In the genomic region with DNA sequence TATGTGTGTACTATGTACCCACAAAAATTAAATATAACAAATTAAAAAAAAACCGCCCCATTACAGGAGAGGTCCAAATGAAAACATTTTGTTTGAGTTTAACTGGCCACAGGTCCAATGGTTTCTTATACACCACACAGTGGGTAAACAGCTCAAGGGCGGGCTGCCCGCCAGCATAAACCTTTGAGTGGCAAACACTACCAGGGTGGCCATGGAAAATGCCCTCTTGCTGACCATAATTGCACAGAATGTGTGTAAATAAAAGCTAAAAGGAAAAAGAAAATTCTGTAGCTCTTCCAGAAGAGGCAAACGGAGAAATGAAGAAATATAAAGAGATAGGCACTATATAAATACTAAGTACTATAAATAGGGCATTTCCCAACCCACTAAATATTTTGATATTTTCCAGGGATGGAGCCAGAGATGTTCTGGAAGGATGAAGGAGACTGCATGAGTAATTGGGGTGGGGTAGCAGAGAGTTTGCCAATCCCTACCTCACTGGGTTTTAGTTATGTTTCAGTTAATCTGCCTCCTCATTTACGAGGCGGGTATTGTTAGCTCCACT, we compare ENCODE assay signal across 8 cellular contexts. TPM values are rescaled to one million over a fixed set of nuclear protein-coding genes. Genes with fewer than 3 reads are reported as not detected.
DNase-seq lines count a peak whose midpoint lies in the region; ATAC-seq and TF ChIP-seq lines count a peak whose summit lies in the region.

No MANE protein-coding gene starts in this region.

- H3K4me2 ChIP-seq in SK-N-SH = peak overlapping the region; percentile 97

- intact Hi-C loops in activated CD8-positive, alpha-beta T cell treated with anti-CD3 and anti-CD28 coated beads for 36 hours (cut with micrococcal nuclease) = no loop called here
- intact Hi-C loops in heart right ventricle (cut with DNase I) = no loop called here

- H2AFZ ChIP-seq in SK-N-SH (ENCODE audit: low read depth) = peak overlapping the region; percentile 91

- H3K9me3 Mint-ChIP-seq in activated CD8-positive, alpha-beta T cell treated with anti-CD3 and anti-CD28 coated beads for 36 hours = no peaks in the 10 kb centered on the region

- H3K9me3 ChIP-seq in SK-N-SH (no peaks in the 10 kb centered on the region), heart right ventricle (no peaks in the 10 kb centered on the region), skeletal muscle tissue (ENCODE audit: control insufficient read depth in 3 of 3, low read length in 3 of 3) (no peaks in the 10 kb centered on the region)

- POLR2A ChIA-PET in SK-N-SH (lab: Yijun Ruan, JAX) = no interaction called here
- POLR2A ChIA-PET in activated CD8-positive, alpha-beta T cell treated with anti-CD3 and anti-CD28 coated beads for 36 hours (lab: Charles Lee) = interaction anchor here (1.0 to 1.8 kb wide), 4 partner anchors 14 to 139 kb away, joined by 3 to 7 read pairs (median 5); no protein-coding TSS in a partner anchor

- ATAC-seq in SK-N-SH treated with all-trans-retinoic acid at 6 μM for 48 hours (no peak; the same call in 2 of the 3 replicates), heart right ventricle (peak in 6 of 8 donors; percentile 1 to 21 (median 5))
- no peak for ATAC-seq in activated CD8-positive, alpha-beta T cell treated with anti-CD3 and anti-CD28 coated beads for 36 hours

- H3K4me3 Mint-ChIP-seq in activated CD8-positive, alpha-beta T cell treated with anti-CD3 and anti-CD28 coated beads for 36 hours = peak overlapping the region; percentile 98

- peak overlapping the region; percentile 99 for H3K27ac Mint-ChIP-seq in activated CD8-positive, alpha-beta T cell treated with anti-CD3 and anti-CD28 coated beads for 36 hours

- H3K27me3 Mint-ChIP-seq in activated CD8-positive, alpha-beta T cell treated with anti-CD3 and anti-CD28 coated beads for 36 hours = no peaks in the 10 kb centered on the region

- H3F3A ChIP-seq in SK-N-SH (replicated peaks; ENCODE audit: insufficient read depth) = peaks cover 10% of the 10 kb centered on the region

- peak; percentile 21 for DNase-seq in SK-N-SH
- no peak for DNase-seq in activated CD8-positive, alpha-beta T cell treated with anti-CD3 and anti-CD28 coated beads for 36 hours
- DNase-seq in heart right ventricle = no peak
- DNase-seq in inferior parietal cortex (ENCODE audit: extremely low spot score) = no peak
- DNase-seq in EL = no peak
- no peak for DNase-seq in anterior cingulate cortex (lab: John Stamatoyannopoulos, UW)

- CTCF ChIA-PET in SK-N-SH (lab: Yijun Ruan, JAX) = interaction anchor here (1.2 to 3.1 kb wide), 4 partner anchors 10 to 118 kb away, joined by 3 to 11 read pairs (median 3); no protein-coding TSS in a partner anchor
- CTCF ChIA-PET in activated CD8-positive, alpha-beta T cell treated with anti-CD3 and anti-CD28 coated beads for 36 hours (lab: Charles Lee) = interaction anchor here (0.7 to 1.9 kb wide), 5 partner anchors 8 to 162 kb away, joined by 3 to 8 read pairs (median 4); a partner anchor contains a TSS

- 47% methylated on average over 6 of the region's 6 CpGs for WGBS in SK-N-SH (ENCODE audit: low lambda C conversion rate)
- 55 to 70% methylated on average over 6 of the region's 6 CpGs for WGBS in heart right ventricle, 2 donors

- H3K4me3 ChIP-seq in SK-N-SH (ENCODE audit: low read depth in 2 of 2, low read length in 1 of 2) (peak overlapping the region; percentile 91), heart right ventricle (peak overlapping the region in 9 of 10 donors; percentile 54 to 98 (median 78)), skeletal muscle tissue (ENCODE audit: low read length in 3 of 3) (peak overlapping the region; percentile 73 to 97 (median 94))

- TF ChIP-seq EP300 in SK-N-SH (IDR thresholded peaks at IDR 0.05; ENCODE audit: borderline replicate concordance in 1 of 2, low read depth in 1 of 2, low read length in 1 of 2) = no peak

- TF ChIP-seq RAD21 in SK-N-SH (IDR thresholded peaks at IDR 0.05; ENCODE audit: low read length) = no peak

- peaks cover 30% of the 10 kb centered on the region for H3K4me1 Mint-ChIP-seq in activated CD8-positive, alpha-beta T cell treated with anti-CD3 and anti-CD28 coated beads for 36 hours (ENCODE audit: low read depth)

- peaks cover 4 to 22% of the 10 kb centered on the region in 2 experiments; a peak in 3 of 4 replicates for H3K4me1 ChIP-seq in SK-N-SH (ENCODE audit: control insufficient read depth in 1 of 2, insufficient read depth in 2 of 2, low read depth in 1 of 2, low read length in 1 of 2)
- H3K4me1 ChIP-seq in heart right ventricle = peaks cover 8 to 39% (median 33%) of the 10 kb centered on the region in 9 donors
- peaks cover 21 to 35% (median 25%) of the 10 kb centered on the region in 3 donors for H3K4me1 ChIP-seq in skeletal muscle tissue (ENCODE audit: control insufficient read depth in 3 of 3, insufficient read depth in 3 of 3, low read length in 3 of 3)

- no peaks in the 10 kb centered on the region for H3K27me3 ChIP-seq in SK-N-SH (ENCODE audit: insufficient read depth)
- H3K27me3 ChIP-seq in heart right ventricle = no peaks in the 10 kb centered on the region
- no peaks in the 10 kb centered on the region for H3K27me3 ChIP-seq in skeletal muscle tissue (ENCODE audit: control insufficient read depth in 3 of 3, insufficient read depth in 3 of 3, low read length in 3 of 3)

- H3K27ac ChIP-seq in SK-N-SH (ENCODE audit: low read depth in 2 of 2, low read length in 1 of 2) = peak overlapping the region; percentile 93 to 98
- H3K27ac ChIP-seq in heart right ventricle = peak overlapping the region in 9 of 10 donors; percentile 88 to 98 (median 94)
- peak overlapping the region; percentile 95 for H3K27ac ChIP-seq in skeletal muscle tissue (ENCODE audit: low read depth, low read length)

- H3K9ac ChIP-seq in SK-N-SH (peak overlapping the region; percentile 96), skeletal muscle tissue (ENCODE audit: low read depth in 1 of 3, low read length in 3 of 3) (peak overlapping the region in 1 of 3 donors; percentile 95)

- H3K36me3 ChIP-seq in SK-N-SH (replicated peaks in 1 of 2; ENCODE audit: control insufficient read depth in 1 of 2, insufficient read depth in 2 of 2, low read length in 1 of 2) (peaks cover 5% of the 10 kb centered on the region in 2 experiments), heart right ventricle (peaks cover 0 to 16% (median 3%) of the 10 kb centered on the region in 9 donors), skeletal muscle tissue (ENCODE audit: control insufficient read depth in 3 of 3, insufficient read depth in 3 of 3, low read length in 3 of 3) (peaks cover 3 to 7% (median 5%) of the 10 kb centered on the region in 3 donors)

- H3K79me2 ChIP-seq in SK-N-SH (ENCODE audit: insufficient read depth) = peaks cover 30% of the 10 kb centered on the region

- peaks cover 22% of the 10 kb centered on the region for H4K20me1 ChIP-seq in SK-N-SH (ENCODE audit: insufficient read depth)

- TF ChIP-seq CTCF in SK-N-SH (IDR thresholded peaks at IDR 0.05) (no peak), heart right ventricle (IDR thresholded peaks at IDR 0.05) (no peak)
- TF ChIP-seq CTCF in activated CD8-positive, alpha-beta T cell treated with anti-CD3 and anti-CD28 coated beads for 36 hours (IDR thresholded peaks at IDR 0.05) = no peak

- peaks cover 24% of the 10 kb centered on the region for H3K36me3 Mint-ChIP-seq in activated CD8-positive, alpha-beta T cell treated with anti-CD3 and anti-CD28 coated beads for 36 hours (ENCODE audit: low read depth)

- H3K9me2 ChIP-seq in SK-N-SH = no peaks in the 10 kb centered on the region

TF ChIP-seq in SK-N-SH treated with all-trans-retinoic acid at 6 μM for 48 hours, 23 proteins besides CTCF, POLR2A, EP300 and RAD21 (continues in another document):
- TF ChIP-seq, protein P1, sequence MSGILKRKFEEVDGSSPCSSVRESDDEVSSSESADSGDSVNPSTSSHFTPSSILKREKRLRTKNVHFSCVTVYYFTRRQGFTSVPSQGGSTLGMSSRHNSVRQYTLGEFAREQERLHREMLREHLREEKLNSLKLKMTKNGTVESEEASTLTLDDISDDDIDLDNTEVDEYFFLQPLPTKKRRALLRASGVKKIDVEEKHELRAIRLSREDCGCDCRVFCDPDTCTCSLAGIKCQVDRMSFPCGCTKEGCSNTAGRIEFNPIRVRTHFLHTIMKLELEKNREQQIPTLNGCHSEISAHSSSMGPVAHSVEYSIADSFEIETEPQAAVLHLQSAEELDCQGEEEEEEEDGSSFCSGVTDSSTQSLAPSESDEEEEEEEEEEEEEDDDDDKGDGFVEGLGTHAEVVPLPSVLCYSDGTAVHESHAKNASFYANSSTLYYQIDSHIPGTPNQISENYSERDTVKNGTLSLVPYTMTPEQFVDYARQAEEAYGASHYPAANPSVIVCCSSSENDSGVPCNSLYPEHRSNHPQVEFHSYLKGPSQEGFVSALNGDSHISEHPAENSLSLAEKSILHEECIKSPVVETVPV (CRISPR knock-in tag; IDR thresholded peaks at IDR 0.05) = no peak
- TF ChIP-seq GLIS3 (CRISPR knock-in tag; IDR thresholded peaks at IDR 0.05) (no peak), TCF4 (CRISPR knock-in tag; IDR thresholded peaks at IDR 0.05; ENCODE audit: borderline replicate concordance) (no peak), PPARA (CRISPR knock-in tag; IDR thresholded peaks at IDR 0.05; ENCODE audit: borderline replicate concordance) (no peak), ZC3H10 (CRISPR knock-in tag; IDR thresholded peaks at IDR 0.05) (no peak), TOX (CRISPR knock-in tag; IDR thresholded peaks at IDR 0.05; ENCODE audit: borderline replicate concordance) (no peak)

RNA-seq across cellular contexts. Expression of a gene that starts 1.1 kb away (rescaled TPM):
- polyA plus RNA-seq in SK-N-SH (2012; rRNA removed) = 6.0 and 7.3 TPM in 2 replicates
- 8.3 and 9.5 TPM in 2 replicates for polyA plus RNA-seq in SK-N-SH (2012; cell fraction: cytosol; rRNA removed)
- polyA plus RNA-seq in SK-N-SH (2012; cell fraction: nucleus; rRNA removed) = 3.1 and 5.9 TPM in 2 replicates
- total RNA-seq in activated CD8-positive, alpha-beta T cell treated with anti-CD3 and anti-CD28 coated beads for 36 hours = 10 to 100 TPM; 20.4 to 21.4 TPM
- 10 to 100 TPM; 17.5 to 26.5 (median 20.9) TPM for total RNA-seq in heart right ventricle
- 1 to 10 TPM; 5.4 to 9.3 TPM for polyA plus RNA-seq in heart right ventricle
- total RNA-seq in skeletal muscle tissue = 19.3 TPM

RNA-seq across cellular contexts. Expression of a gene that starts 44.0 kb away (rescaled TPM):
- not detected in 2 replicates for polyA plus RNA-seq in SK-N-SH (2012; rRNA removed)
- not detected in 2 replicates for polyA plus RNA-seq in SK-N-SH (2012; cell fraction: cytosol; rRNA removed)
- polyA plus RNA-seq in SK-N-SH (2012; cell fraction: nucleus; rRNA removed) = not detected in 2 replicates
- total RNA-seq in activated CD8-positive, alpha-beta T cell treated with anti-CD3 and anti-CD28 coated beads for 36 hours = not detected
- total RNA-seq in heart right ventricle = not detected
- polyA plus RNA-seq in heart right ventricle = not detected
- total RNA-seq in skeletal muscle tissue = not detected

Comparison
In these comparisons a context has a peak if more than half of its experiments do, and no peak if none do; other contexts are left out.
1. ATAC-seq: peak in heart right ventricle (6 of 8); none in SK-N-SH treated with all-trans-retinoic acid at 6 μM for 48 hours (single experiment) and activated CD8-positive, alpha-beta T cell treated with anti-CD3 and anti-CD28 coated beads for 36 hours (single experiment).
2. Peak in every context shown above with its lines, with median percentiles within 50 percentile points of each other: H3K27ac ChIP-seq and H3K4me3 ChIP-seq.